In genomic region chr6:145816392-145816791, GRCh38 we compare ENCODE assay signal across 11 cellular contexts. TPM values are rescaled to one million over a fixed set of nuclear protein-coding genes. Genes with fewer than 3 reads are reported as not detected.
DNase-seq lines count a peak whose midpoint lies in the region; TF ChIP-seq lines count a peak whose summit lies in the region.
"Had no signal": no experiment of that assay in that cellular context is flagged by ENCODE, and none has a peak within 500 bp of the region (broad histone marks: within the 10 kb centered on the region; RNA-seq: fewer than 3 reads in every experiment).

No MANE protein-coding gene starts in this region.

- peak overlapping the region; percentile 10 for H3K27ac Mint-ChIP-seq in T-helper 1 cell treated with Interleukin-12 subunit alpha and Interleukin-12 subunit beta and Interleukin-4 antibody, amounts not matched to agents 30 μg/mL and 1 μg/mL, for 36 hours
- peak overlapping the region; percentile 8 for H3K27ac Mint-ChIP-seq in dendritic cell treated with granulocyte-macrophage colony-stimulating factor and Interleukin-4, amounts not matched to agents 40 ng/mL and 50 ng/mL, for 4 days
- peak overlapping the region; percentile 99 for H3K27ac Mint-ChIP-seq in osteocyte (ENCODE audit: unreplicated experiment)

- peaks cover 37% of the 10 kb centered on the region for H3K4me1 ChIP-seq in Loucy (ENCODE audit: insufficient read depth, low read length, poor library complexity, severe bottlenecking)

- no peaks in the 10 kb centered on the region for H3K9me3 Mint-ChIP-seq in T-helper 1 cell treated with Interleukin-12 subunit alpha and Interleukin-12 subunit beta and Interleukin-4 antibody, amounts not matched to agents 30 μg/mL and 1 μg/mL, for 36 hours
- H3K9me3 Mint-ChIP-seq in dendritic cell treated with granulocyte-macrophage colony-stimulating factor and Interleukin-4, amounts not matched to agents 40 ng/mL and 50 ng/mL, for 4 days: no peaks in the 10 kb centered on the region
- no peaks in the 10 kb centered on the region for H3K9me3 Mint-ChIP-seq in osteocyte (ENCODE audit: unreplicated experiment)

- H3K79me2 ChIP-seq in Loucy (ENCODE audit: insufficient read depth, low read length): peaks cover 46% of the 10 kb centered on the region

- H3K4me2 ChIP-seq in Loucy (ENCODE audit: low read depth, low read length, poor library complexity, severe bottlenecking): peak overlapping the region; percentile 92

- peak overlapping the region; percentile 98 for H3K4me3 ChIP-seq in Loucy (ENCODE audit: low read length, poor library complexity, severe bottlenecking)

- no peaks in the 10 kb centered on the region for H3K27me3 ChIP-seq in Loucy (ENCODE audit: insufficient read depth, low read length, poor library complexity, severe bottlenecking)
- H3K27me3 ChIP-seq: upper lobe of left lung had no signal

- H3K4me1 Mint-ChIP-seq in T-helper 1 cell treated with Interleukin-12 subunit alpha and Interleukin-12 subunit beta and Interleukin-4 antibody, amounts not matched to agents 30 μg/mL and 1 μg/mL, for 36 hours (ENCODE audit: low read depth): peaks cover 33% of the 10 kb centered on the region
- peaks cover 27% of the 10 kb centered on the region for H3K4me1 Mint-ChIP-seq in dendritic cell treated with granulocyte-macrophage colony-stimulating factor and Interleukin-4, amounts not matched to agents 40 ng/mL and 50 ng/mL, for 4 days (ENCODE audit: low read depth)
- peaks cover 25% of the 10 kb centered on the region for H3K4me1 Mint-ChIP-seq in osteocyte (ENCODE audit: unreplicated experiment)

- peaks cover 25% of the 10 kb centered on the region for H4K20me1 ChIP-seq in Loucy (ENCODE audit: insufficient read depth, low read length, poor library complexity, severe bottlenecking)

- H3F3A ChIP-seq in Loucy (ENCODE audit: low read depth): no peaks in the 10 kb centered on the region

- peak overlapping the region; percentile 55 for H3K4me3 Mint-ChIP-seq in T-helper 1 cell treated with Interleukin-12 subunit alpha and Interleukin-12 subunit beta and Interleukin-4 antibody, amounts not matched to agents 30 μg/mL and 1 μg/mL, for 36 hours
- no peak overlapping the region for H3K4me3 Mint-ChIP-seq in dendritic cell treated with granulocyte-macrophage colony-stimulating factor and Interleukin-4, amounts not matched to agents 40 ng/mL and 50 ng/mL, for 4 days
- peak overlapping the region; percentile 91 for H3K4me3 Mint-ChIP-seq in osteocyte (ENCODE audit: unreplicated experiment)

- H3K9me3 ChIP-seq in Loucy (ENCODE audit: insufficient read depth, low read depth, low read length): no peaks in the 10 kb centered on the region
- H3K9me3 ChIP-seq: upper lobe of left lung had no signal

- H3K36me3 ChIP-seq in Loucy (ENCODE audit: insufficient read depth, low read length): no peaks in the 10 kb centered on the region
- H3K36me3 ChIP-seq: upper lobe of left lung had no signal

- no peaks in the 10 kb centered on the region for H3K36me3 Mint-ChIP-seq in T-helper 1 cell treated with Interleukin-12 subunit alpha and Interleukin-12 subunit beta and Interleukin-4 antibody, amounts not matched to agents 30 μg/mL and 1 μg/mL, for 36 hours (ENCODE audit: low read depth)
- peaks cover 12% of the 10 kb centered on the region for H3K36me3 Mint-ChIP-seq in dendritic cell treated with granulocyte-macrophage colony-stimulating factor and Interleukin-4, amounts not matched to agents 40 ng/mL and 50 ng/mL, for 4 days (ENCODE audit: low read depth)
- no peaks in the 10 kb centered on the region for H3K36me3 Mint-ChIP-seq in osteocyte (ENCODE audit: unreplicated experiment)

- H2AFZ ChIP-seq in Loucy (ENCODE audit: low read length): no peak overlapping the region

- peak overlapping the region; percentile 89 for H3K9ac ChIP-seq in Loucy (ENCODE audit: low read depth, low read length, poor library complexity, severe bottlenecking)

- in situ Hi-C loops in GM13976 (cut with MboI; ENCODE audit: low sequenced_read_pairs, unreplicated experiment): no loop called here

- H3K27me3 Mint-ChIP-seq in T-helper 1 cell treated with Interleukin-12 subunit alpha and Interleukin-12 subunit beta and Interleukin-4 antibody, amounts not matched to agents 30 μg/mL and 1 μg/mL, for 36 hours (ENCODE audit: low read depth): no peaks in the 10 kb centered on the region
- no peaks in the 10 kb centered on the region for H3K27me3 Mint-ChIP-seq in dendritic cell treated with granulocyte-macrophage colony-stimulating factor and Interleukin-4, amounts not matched to agents 40 ng/mL and 50 ng/mL, for 4 days
- no peaks in the 10 kb centered on the region for H3K27me3 Mint-ChIP-seq in osteocyte (ENCODE audit: unreplicated experiment)

- H3K9me2 ChIP-seq in Loucy (replicated peaks; ENCODE audit: low read depth, low read length): no peaks in the 10 kb centered on the region

- intact Hi-C loops in dendritic cell treated with granulocyte-macrophage colony-stimulating factor and Interleukin-4, amounts not matched to agents 40 ng/mL and 50 ng/mL, for 4 days (cut with micrococcal nuclease): loop anchor here (5.0 kb wide), 1 partner anchor 51 kb away; no protein-coding TSS in a partner anchor

- no peak for TF ChIP-seq CTCF in Loucy (conservative IDR thresholded peaks at IDR 0.05; ENCODE audit: low read length)
- no peak for TF ChIP-seq CTCF in osteocyte (IDR thresholded peaks at IDR 0.05)
- TF ChIP-seq CTCF in GM13976 (IDR thresholded peaks at IDR 0.05; ENCODE audit: borderline replicate concordance, control extremely low read depth, extremely low read depth, insufficient read depth, missing control alignments): no peak

- DNase-seq in T-helper 1 cell (no peak), osteocyte (ENCODE audit: extremely low spot score, unreplicated experiment) (no peak), NCI-H2107 treated with DMSO at 0.1 percent for 48 hours (lab: John Stamatoyannopoulos, UW; ENCODE audit: unreplicated experiment) (no peak), activated gamma-delta T cell treated with Interleukin-2 at 50 U/mL for 16 hours (no peak), GM13976 (ENCODE audit: low spot score) (no peak)
- DNase-seq: effector CD4-positive, alpha-beta T cell; stimulated activated CD4-positive, alpha-beta T cell treated with anti-CD3 and anti-CD28 coated beads, Interleukin-4, amount 100 ng/mL, for 4 hours; upper lobe of left lung had no signal

RNA-seq across cellular contexts. Expression of gene FBXO30, which starts 1.8 kb away (rescaled TPM):
- total RNA-seq in osteocyte: 12.0 and 13.2 TPM in 2 replicates

Comparison
In these comparisons a context has a peak if more than half of its experiments do, and no peak if none do; other contexts are left out.
1. H3K27ac Mint-ChIP-seq: peak in every context shown above with its lines; median percentile 99 in osteocyte; 10 in T-helper 1 cell treated with Interleukin-12 subunit alpha and Interleukin-12 subunit beta and Interleukin-4 antibody, amounts not matched to agents 30 μg/mL and 1 μg/mL, for 36 hours; 8 in dendritic cell treated with granulocyte-macrophage colony-stimulating factor and Interleukin-4, amounts not matched to agents 40 ng/mL and 50 ng/mL, for 4 days.